9 cellular contexts compared by ENCODE assay signal in genomic region chr1:47192458-47193384, GRCh38. TPM values are rescaled to one million over a fixed set of nuclear protein-coding genes. Genes with fewer than 3 reads are reported as not detected.
DNase-seq lines count a peak whose midpoint lies in the region; ATAC-seq and TF ChIP-seq lines count a peak whose summit lies in the region.
"Had no signal": no experiment of that assay in that cellular context is flagged by ENCODE, and none has a peak within 500 bp of the region (broad histone marks: within the 10 kb centered on the region; RNA-seq: fewer than 3 reads in every experiment).

No MANE protein-coding gene starts in this region.

- H3K9me3 ChIP-seq in lower lobe of right lung: no peaks in the 10 kb centered on the region

- TF ChIP-seq CTCF in GM12864 (IDR thresholded peaks at IDR 0.05; ENCODE audit: low read depth, low read length, missing control alignments) (peak; percentile 98), lower lobe of right lung (IDR thresholded peaks at IDR 0.05) (peak; percentile 97)

- no peaks in the 10 kb centered on the region for H3K36me3 ChIP-seq in lower lobe of right lung

- DNase-seq in GM12864 (ENCODE audit: low read depth): peak; percentile 18
- DNase-seq in NCI-H524 treated with DMSO at 0.1 percent for 48 hours (lab: John Stamatoyannopoulos, UW): peak; percentile 84
- peak; percentile 50 to 65 for DNase-seq in activated CD4-positive, alpha-beta T cell treated with anti-CD3 and anti-CD28 coated beads, Interleukin-2, amount 50 U/mL, for 24 hours (ENCODE audit: low read depth in 1 of 2, low spot score in 1 of 2)
- DNase-seq in dermis microvascular lymphatic vessel endothelial cell (ENCODE audit: low read depth in 2 of 2): peak; percentile 56 to 70
- DNase-seq in lower lobe of right lung: peak; percentile 85
- DNase-seq in stimulated activated CD8-positive, alpha-beta memory T cell treated with anti-CD3 and anti-CD28 coated beads, Interleukin-12 subunit alpha, Interleukin-12 subunit beta, amount 100 ng/mL, for 1 hour (ENCODE audit: low read depth): peak; percentile 40

- ATAC-seq in HG02970 (IDR thresholded peaks at IDR 0.05; ENCODE audit: low FRiP score, unreplicated experiment): peak; percentile 69
- peak; percentile 36 to 68 for ATAC-seq in lower lobe of right lung
- ATAC-seq in HG03469 (IDR thresholded peaks at IDR 0.05; ENCODE audit: unreplicated experiment): no peak

- peak overlapping the region; percentile 25 for H3K27ac ChIP-seq in lower lobe of right lung

- intact Hi-C loops in lower lobe of right lung (cut with DNase I): no loop called here

- H3K4me3 ChIP-seq in GM12864 (ENCODE audit: low read depth, low read length): no peak overlapping the region
- H3K4me3 ChIP-seq in lower lobe of right lung: no peak overlapping the region

- H3K27me3 ChIP-seq in lower lobe of right lung (ENCODE audit: low read depth): no peaks in the 10 kb centered on the region

- H3K4me1 ChIP-seq in lower lobe of right lung: peaks cover 33% of the 10 kb centered on the region

RNA-seq across cellular contexts. Expression of gene PDZK1IP1, which starts 2.9 kb away (rescaled TPM):
- total RNA-seq in dermis microvascular lymphatic vessel endothelial cell (0.13 TPM in 2 replicates), lower lobe of right lung (22.6 TPM)

RNA-seq across cellular contexts. Expression of gene TAL1, which starts 39.3 kb away (rescaled TPM):
- total RNA-seq in dermis microvascular lymphatic vessel endothelial cell (55.8 and 77.9 TPM in 2 replicates), lower lobe of right lung (15.4 TPM)

RNA-seq across cellular contexts. Expression of gene CYP4A22, which starts 55.5 kb away (rescaled TPM):
- total RNA-seq in dermis microvascular lymphatic vessel endothelial cell (not detected in 2 replicates), lower lobe of right lung (not detected)
- total RNA-seq: mononuclear cell had no signal

Comparison
In these comparisons a context has a peak if more than half of its experiments do, and no peak if none do; other contexts are left out.
1. DNase-seq: peak in every context shown above with its lines; median percentile 85 in lower lobe of right lung; 84 in NCI-H524 treated with DMSO at 0.1 percent for 48 hours; 63 in dermis microvascular lymphatic vessel endothelial cell; 58 in activated CD4-positive, alpha-beta T cell treated with anti-CD3 and anti-CD28 coated beads, Interleukin-2, amount 50 U/mL, for 24 hours; 40 in stimulated activated CD8-positive, alpha-beta memory T cell treated with anti-CD3 and anti-CD28 coated beads, Interleukin-12 subunit alpha, Interleukin-12 subunit beta, amount 100 ng/mL, for 1 hour; 18 in GM12864.
2. RNA of gene PDZK1IP1, which starts 2.9 kb away (total RNA-seq): 22.6 TPM in lower lobe of right lung (single experiment); 0.13 TPM in dermis microvascular lymphatic vessel endothelial cell; every median in the first group is over 10 times any median in the second.